20 cellular contexts compared by ENCODE assay signal in genomic region chr7:45943986-45944385, GRCh38. TPM values are rescaled to one million over a fixed set of nuclear protein-coding genes. Genes with fewer than 3 reads are reported as not detected.
A peak's percentile ranks its signal among the peaks of the same experiment; 100 is the strongest.
DNase-seq lines count a peak whose midpoint lies in the region; ATAC-seq, FAIRE-seq and TF ChIP-seq lines count a peak whose summit lies in the region.
"Had no signal": no experiment of that assay in that cellular context is flagged by ENCODE, and none has a peak within 500 bp of the region (broad histone marks: within the 10 kb centered on the region; RNA-seq: fewer than 3 reads in every experiment).

No MANE protein-coding gene starts in this region.

- dilution Hi-C loops in keratinocyte (cut with MboI; ENCODE audit: extremely low pct_ligation_motif_present, low sequenced_read_pairs), result no loop called here

- no peak overlapping the region for H3K4me2 ChIP-seq in keratinocyte (ENCODE audit: control insufficient read depth, extremely low read depth, insufficient read depth, low read depth, low read length)
- H3K4me2 ChIP-seq: PC-9 had no signal

- H3K9me1 ChIP-seq in keratinocyte (ENCODE audit: control insufficient read depth, extremely low read depth, insufficient read depth, low read length), result no peaks in the 10 kb centered on the region

- H3K4me3 Mint-ChIP-seq in T-helper 17 cell, result no peak overlapping the region
- H3K4me3 Mint-ChIP-seq: H9 had no signal

- peaks cover 2% of the 10 kb centered on the region for H3K36me3 Mint-ChIP-seq in T-helper 17 cell (ENCODE audit: low read depth)

- 90 to 93% methylated on average over 6 of the region's 6 CpGs for WGBS in aorta, 2 donors

- no peaks in the 10 kb centered on the region for H4K20me1 ChIP-seq in keratinocyte (ENCODE audit: control insufficient read depth, extremely low read depth, insufficient read depth, low read length)

- TF ChIP-seq CTCF in keratinocyte (optimal IDR thresholded peaks at IDR 0.05 in 1 of 3, IDR thresholded peaks at IDR 0.05 in 1 of 3, conservative IDR thresholded peaks at IDR 0.05 in 1 of 3; ENCODE audit: extremely low read depth in 1 of 3, insufficient read depth in 2 of 3, low read length in 3 of 3), result no peak

- DNase-seq in H54 (ENCODE audit: insufficient read length, low spot score), result no peak
- DNase-seq in T-helper 17 cell, result no peak
- DNase-seq in keratinocyte (ENCODE audit: low read depth, low spot score), result no peak
- DNase-seq in aorta, result no peak
- DNase-seq in NCI-H774 (lab: John Stamatoyannopoulos, UW), result no peak
- DNase-seq in NCI-H146 (lab: John Stamatoyannopoulos, UW), result no peak
- DNase-seq in NCI-H510A treated with DMSO at 0.1 percent for 48 hours (lab: John Stamatoyannopoulos, UW), result no peak
- DNase-seq: C1 segment of cervical spinal cord; CD8-positive, alpha-beta memory T cell; DMS53; H9; NCI-H187; NCI-H2107; NCI-H524; PC-9 had no signal

- no peaks in the 10 kb centered on the region for H3K36me3 ChIP-seq in keratinocyte (ENCODE audit: control insufficient read depth in 2 of 2, extremely low read depth in 1 of 2, insufficient read depth in 2 of 2, low read length in 2 of 2)
- no peaks in the 10 kb centered on the region for H3K36me3 ChIP-seq in aorta (ENCODE audit: control insufficient read depth in 1 of 2, insufficient read depth in 2 of 2, low read length in 1 of 2)

- H3K27ac ChIP-seq in keratinocyte (ENCODE audit: control insufficient read depth, insufficient read depth, low read length) (no peak overlapping the region), aorta (ENCODE audit: low read depth in 1 of 2, low read length in 2 of 2) (no peak overlapping the region)
- H3K27ac ChIP-seq: PC-9, RWPE1 had no signal

- H3K27me3 ChIP-seq in keratinocyte (ENCODE audit: control insufficient read depth, extremely low read depth, insufficient read depth, low read length), result no peaks in the 10 kb centered on the region
- no peaks in the 10 kb centered on the region for H3K27me3 ChIP-seq in aorta (ENCODE audit: control insufficient read depth in 1 of 2, insufficient read depth in 2 of 2, low read length in 1 of 2)

- H2AFZ ChIP-seq in keratinocyte (ENCODE audit: control insufficient read depth, low read length), result no peak overlapping the region
- H2AFZ ChIP-seq: PC-9 had no signal

- no peak overlapping the region for H3K4me3 ChIP-seq in keratinocyte (ENCODE audit: control insufficient read depth in 2 of 3, extremely low read depth in 1 of 3, insufficient read depth in 2 of 3, low read depth in 1 of 3, low read length in 3 of 3)
- no peak overlapping the region for H3K4me3 ChIP-seq in aorta (ENCODE audit: low read length in 2 of 2)
- H3K4me3 ChIP-seq: PC-9 had no signal

- TF ChIP-seq POLR2A in H54 (IDR thresholded peaks at IDR 0.05; ENCODE audit: low read depth, low read length), result no peak

- ATAC-seq in T-helper 17 cell (no peak), aorta (ENCODE audit: low FRiP score) (peak; percentile 29)

- peak overlapping the region; percentile 19 for H3K27ac Mint-ChIP-seq in T-helper 17 cell
- H3K27ac Mint-ChIP-seq: CD8-positive, alpha-beta memory T cell; H9 had no signal

- H3K9ac ChIP-seq in keratinocyte (ENCODE audit: control insufficient read depth, extremely low read depth, insufficient read depth, low read length), result no peak overlapping the region

- H3K4me1 ChIP-seq in keratinocyte (ENCODE audit: control insufficient read depth, extremely low read depth, insufficient read depth, low read length), result no peaks in the 10 kb centered on the region
- no peaks in the 10 kb centered on the region for H3K4me1 ChIP-seq in aorta (ENCODE audit: control insufficient read depth in 1 of 2, insufficient read depth in 2 of 2, low read length in 2 of 2)

- H3K79me2 ChIP-seq in keratinocyte (ENCODE audit: control insufficient read depth, insufficient read depth, low read length), result no peaks in the 10 kb centered on the region

- intact Hi-C loops in aorta (cut with DNase I), result no loop called here

- H3K27me3 Mint-ChIP-seq in T-helper 17 cell, result no peaks in the 10 kb centered on the region
- H3K27me3 Mint-ChIP-seq: CD8-positive, alpha-beta memory T cell had no signal

- peaks cover 7% of the 10 kb centered on the region for H3K4me1 Mint-ChIP-seq in T-helper 17 cell
- H3K4me1 Mint-ChIP-seq: H9 had no signal

- H3K9me3 ChIP-seq in T-helper 17 cell (ENCODE audit: control insufficient read depth, low read length, poor library complexity, severe bottlenecking) (no peaks in the 10 kb centered on the region), keratinocyte (ENCODE audit: control insufficient read depth, low read depth, low read length) (no peaks in the 10 kb centered on the region), aorta (ENCODE audit: control insufficient read depth, low read length) (no peaks in the 10 kb centered on the region)

- peak; percentile 38 for FAIRE-seq in H54 (lab: Jason Lieb, UNC)
- peak; percentile 17 for FAIRE-seq in keratinocyte (lab: Jason Lieb, UNC)
- FAIRE-seq: GM12892, GM18507, HTR-8/SVneo had no signal

RNA-seq across cellular contexts. Expression of gene IGFBP3, which starts 22.9 kb away (rescaled TPM):
- total RNA-seq in T-helper 17 cell (10 to 100 TPM in 1 of 2 donors, 1 to 10 TPM in 1; 7.2 to 19.0 TPM), aorta (100 to 1,000 TPM; 143 to 200 TPM)
- polyA plus RNA-seq in keratinocyte (0.95 to 83.3 TPM (median 14.0 TPM) in 3 replicates), aorta (100 to 1,000 TPM; 173 to 255 TPM)
- polyA plus RNA-seq in keratinocyte (2011; ENCODE audit: low read depth), result 2.4 TPM
- 1.4 and 3.0 TPM in 2 replicates for polyA plus RNA-seq in keratinocyte (2011; cell fraction: cytosol; rRNA removed)
- polyA plus RNA-seq in keratinocyte (2011; cell fraction: nucleus; rRNA removed), result 19.5 and 23.4 TPM in 2 replicates
- 0.86 and 6.5 TPM in 2 replicates for polyA plus RNA-seq in keratinocyte (2012; ENCODE audit: low replicate concordance)
- polyA minus RNA-seq in keratinocyte, result 5.8 to 31.5 TPM in 2 of 3 replicates, not detected in the other
- 2.9 TPM for polyA minus RNA-seq in keratinocyte (2011; cell fraction: cytosol; rRNA and poly(A)+ RNA removed)
- polyA minus RNA-seq in keratinocyte (2011; cell fraction: nucleus; rRNA and poly(A)+ RNA removed), result 20.2 and 23.7 TPM in 2 replicates

RNA-seq across cellular contexts. Expression of gene IGFBP1, which starts 55.7 kb away (rescaled TPM):
- total RNA-seq in T-helper 17 cell, result not detected
- not detected in 3 replicates for polyA plus RNA-seq in keratinocyte
- not detected for polyA plus RNA-seq in keratinocyte (2011; ENCODE audit: low read depth)
- not detected in 2 replicates for polyA plus RNA-seq in keratinocyte (2011; cell fraction: cytosol; rRNA removed)
- polyA plus RNA-seq in keratinocyte (2011; cell fraction: nucleus; rRNA removed), result not detected in 2 replicates
- polyA plus RNA-seq in keratinocyte (2012; ENCODE audit: low replicate concordance), result 0.13 TPM in 1 of 2 replicates, not detected in the other
- polyA minus RNA-seq in keratinocyte, result not detected in 3 replicates
- not detected for polyA minus RNA-seq in keratinocyte (2011; cell fraction: cytosol; rRNA and poly(A)+ RNA removed)
- not detected in 2 replicates for polyA minus RNA-seq in keratinocyte (2011; cell fraction: nucleus; rRNA and poly(A)+ RNA removed)
- not detected for total RNA-seq in aorta
- polyA plus RNA-seq in aorta, result not detected
- total RNA-seq: A673; CD8-positive, alpha-beta memory T cell; H9 had no signal
- polyA plus RNA-seq: CD8-positive, alpha-beta memory T cell had no signal

Comparison
In these comparisons a context has a peak if more than half of its experiments do, and no peak if none do; other contexts are left out.
1. RNA of gene IGFBP3, which starts 22.9 kb away (total RNA-seq): 143 to 200 TPM in aorta; 7.2 to 19.0 TPM in T-helper 17 cell; every median in the first group is over 4 times any median in the second.